In the genomic region with DNA sequence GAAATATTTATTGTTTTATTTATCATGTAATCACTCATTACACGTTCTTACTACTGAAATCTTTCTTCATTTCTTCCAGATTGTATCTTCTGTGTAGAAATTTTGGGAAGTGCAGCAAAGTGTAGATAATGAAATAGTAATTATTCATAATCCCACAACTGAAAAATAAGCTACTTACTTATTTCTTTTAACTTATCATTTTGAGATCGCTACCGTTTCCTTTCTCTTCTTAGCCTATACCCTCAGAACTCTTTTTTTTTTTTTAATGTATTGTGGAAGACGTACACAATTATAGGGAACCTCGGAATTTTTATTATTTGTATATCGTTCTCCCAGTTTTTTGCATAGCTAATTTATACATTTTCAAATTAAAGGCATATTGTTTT, we compare ENCODE assay signal across 11 cellular contexts. TPM values are rescaled to one million over a fixed set of nuclear protein-coding genes. Genes with fewer than 3 reads are reported as not detected.
DNase-seq lines count a peak whose midpoint lies in the region; ATAC-seq, FAIRE-seq and TF ChIP-seq lines count a peak whose summit lies in the region.
"Had no signal": no experiment of that assay in that cellular context is flagged by ENCODE, and none has a peak within 500 bp of the region (broad histone marks: within the 10 kb centered on the region; RNA-seq: fewer than 3 reads in every experiment).

No MANE protein-coding gene starts in this region.

- TF ChIP-seq CTCF in 22Rv1 (IDR thresholded peaks at IDR 0.05) (no peak), IMR-90 (conservative IDR thresholded peaks at IDR 0.05; ENCODE audit: low read depth, low read length) (no peak), WTC11 (IDR thresholded peaks at IDR 0.05) (no peak), omental fat pad (IDR thresholded peaks at IDR 0.05) (no peak)

- H3K27ac ChIP-seq in 22Rv1 (peak overlapping the region; percentile 81), IMR-90 (ENCODE audit: insufficient read depth, low read length) (no peak overlapping the region), duodenal mucosa (ENCODE audit: low read depth, low read length) (no peak overlapping the region), muscle layer of colon (ENCODE audit: low read depth, low read length) (no peak overlapping the region)

- H3K9me3 ChIP-seq in IMR-90 (ENCODE audit: control insufficient read depth, insufficient read depth, low read length): no peaks in the 10 kb centered on the region
- H3K9me3 ChIP-seq in duodenal mucosa (ENCODE audit: control insufficient read depth in 1 of 2, low read length in 2 of 2): no peaks in the 10 kb centered on the region
- no peaks in the 10 kb centered on the region for H3K9me3 ChIP-seq in muscle layer of colon (ENCODE audit: low read length)

- H3K4me3 Mint-ChIP-seq in WTC11: no peak overlapping the region
- H3K4me3 Mint-ChIP-seq: activated CD8-positive, alpha-beta T cell treated with anti-CD3 and anti-CD28 coated beads for 36 hours; dendritic cell treated with granulocyte-macrophage colony-stimulating factor and Interleukin-4, amounts not matched to agents 40 ng/mL and 50 ng/mL, for 4 days; neural crest cell had no signal

- H3K4me1 Mint-ChIP-seq in WTC11: peaks cover 8% of the 10 kb centered on the region

- no peak overlapping the region for H2AK9ac ChIP-seq in IMR-90 (replicated peaks; ENCODE audit: low read depth, low read length, poor library complexity)

- no peaks in the 10 kb centered on the region for H3K9me3 Mint-ChIP-seq in WTC11
- H3K9me3 Mint-ChIP-seq: activated CD8-positive, alpha-beta T cell treated with anti-CD3 and anti-CD28 coated beads for 36 hours; dendritic cell treated with granulocyte-macrophage colony-stimulating factor and Interleukin-4, amounts not matched to agents 40 ng/mL and 50 ng/mL, for 4 days; neural crest cell had no signal

- H4K5ac ChIP-seq in IMR-90 (ENCODE audit: low read depth, low read length): no peak overlapping the region

- no peak overlapping the region for H3K56ac ChIP-seq in IMR-90 (ENCODE audit: extremely low read depth, insufficient read depth, low read length)

- 0 out of 2 replicates have a peak, but pooled peaks cover 2% of the 10 kb centered on the region for H3K4me1 ChIP-seq in IMR-90 (ENCODE audit: control insufficient read depth, insufficient read depth, low read length)
- H3K4me1 ChIP-seq in duodenal mucosa (ENCODE audit: control insufficient read depth in 1 of 2, insufficient read depth in 2 of 2, low read length in 2 of 2): peaks cover 5% of the 10 kb centered on the region in 2 donors
- H3K4me1 ChIP-seq in muscle layer of colon (ENCODE audit: insufficient read depth, low read length): peaks cover 8% of the 10 kb centered on the region

- BruUV-seq in IMR-90 (replicated peaks; lab: Mats Ljungman, UMichigan): no TSS peak

- no peak overlapping the region for H3K14ac ChIP-seq in IMR-90 (replicated peaks; ENCODE audit: low read depth, low read length)

- peak overlapping the region; percentile 57 for H3K4me2 ChIP-seq in IMR-90 (ENCODE audit: low read depth, low read length)

- H3K4ac ChIP-seq in IMR-90 (ENCODE audit: low read depth, low read length): 0 out of 2 replicates have a peak overlapping the region, but pooled peaks have one; percentile 26

- FAIRE-seq in RCC 7860 (lab: Jason Lieb, UNC): no peak

- no peaks in the 10 kb centered on the region for H3K9me1 ChIP-seq in IMR-90 (ENCODE audit: insufficient read depth, low read length)

- H2BK5ac ChIP-seq in IMR-90 (ENCODE audit: low read depth, low read length, poor library complexity, severe bottlenecking): no peak overlapping the region

- H2AK5ac ChIP-seq in IMR-90 (ENCODE audit: low read depth, low read length): no peak overlapping the region

- H3K27me3 ChIP-seq in IMR-90 (ENCODE audit: control insufficient read depth, insufficient read depth, low read length) (peaks cover 12% of the 10 kb centered on the region), duodenal mucosa (ENCODE audit: control insufficient read depth in 1 of 2, insufficient read depth in 2 of 2, low read length in 2 of 2) (peaks cover 0 to 13% of the 10 kb centered on the region in 2 donors), muscle layer of colon (ENCODE audit: control insufficient read depth in 1 of 2, insufficient read depth in 2 of 2, low read length in 2 of 2) (no peaks in the 10 kb centered on the region)

- peak overlapping the region; percentile 8; the same call in 1 of the 2 replicates for H3K4me3 ChIP-seq in IMR-90 (ENCODE audit: insufficient read depth, low read depth, low read length)
- H3K4me3 ChIP-seq in duodenal mucosa (ENCODE audit: low read depth in 1 of 2, low read length in 2 of 2): peak overlapping the region; percentile 63 to 87
- peak overlapping the region in 1 of 2 donors; percentile 74 for H3K4me3 ChIP-seq in muscle layer of colon (ENCODE audit: low read depth in 1 of 2, low read length in 2 of 2)

- no peak overlapping the region for H3K9ac ChIP-seq in IMR-90 (ENCODE audit: low read depth, low read length)
- peak overlapping the region in 1 of 2 donors; percentile 22 for H3K9ac ChIP-seq in duodenal mucosa (ENCODE audit: low read depth in 1 of 2, low read length in 2 of 2)
- peak overlapping the region; percentile 38 for H3K9ac ChIP-seq in muscle layer of colon (ENCODE audit: low read length)

- intact Hi-C loops in IMR-90 (cut with micrococcal nuclease): no loop called here

- CTCF ChIA-PET in IMR-90 (lab: Yijun Ruan, JAX) (interaction anchor here (0.5 kb wide), 1 partner anchor 323 kb away, joined by 3 read pairs; no protein-coding TSS in a partner anchor), WTC11 (lab: Charles Lee) (no interaction called here)

- H3K18ac ChIP-seq in IMR-90 (ENCODE audit: low read depth, low read length): no peak overlapping the region

- in situ Hi-C loops in IMR-90 (cut with MboI; ENCODE audit: low sequenced_read_pairs): loop anchor here (5.0 to 25.0 kb wide), 2 partner anchors 317 to 1333 kb away; no protein-coding TSS in a partner anchor

- H3K27ac Mint-ChIP-seq in WTC11: no peak overlapping the region
- H3K27ac Mint-ChIP-seq: activated CD8-positive, alpha-beta T cell treated with anti-CD3 and anti-CD28 coated beads for 36 hours; dendritic cell treated with granulocyte-macrophage colony-stimulating factor and Interleukin-4, amounts not matched to agents 40 ng/mL and 50 ng/mL, for 4 days had no signal

- POLR2A ChIA-PET in IMR-90 (lab: Charles Lee; ENCODE audit: unreplicated experiment): no interaction called here
- POLR2A ChIA-PET in WTC11 (lab: Charles Lee): no interaction called here

- H3K36me3 Mint-ChIP-seq in WTC11: peaks cover 11% of the 10 kb centered on the region

- no peak overlapping the region for H2BK20ac ChIP-seq in IMR-90 (ENCODE audit: low read depth, low read length)

- TF ChIP-seq POLR2A in IMR-90 (IDR thresholded peaks at IDR 0.05; ENCODE audit: low read depth, low read length): no peak

- peaks cover 9% of the 10 kb centered on the region for H3K27me3 Mint-ChIP-seq in WTC11 (ENCODE audit: low read depth)

- dilution Hi-C loops in IMR-90 (cut with HindIII; ENCODE audit: low sequenced_read_pairs, unreplicated experiment): no loop called here

- ATAC-seq in IMR-90 (ENCODE audit: low read depth): no peak
- ATAC-seq in WTC11: no peak
- no peak for ATAC-seq in omental fat pad (ENCODE audit: low FRiP score)

- H2BK15ac ChIP-seq in IMR-90 (ENCODE audit: low read depth, low read length): no peak overlapping the region

- no peak overlapping the region for H2BK120ac ChIP-seq in IMR-90 (ENCODE audit: low read depth, low read length)

- H3K79me1 ChIP-seq in IMR-90 (ENCODE audit: low read depth in 1 of 2, low read length in 2 of 2): peaks cover 7 to 19% of the 10 kb centered on the region in 2 experiments; a peak in 2 of 4 replicates

- H2AFZ ChIP-seq in IMR-90 (replicated peaks; ENCODE audit: low read length, poor library complexity): no peak overlapping the region

- no peak overlapping the region for H4K91ac ChIP-seq in IMR-90 (ENCODE audit: insufficient read depth, low read depth, low read length)

- WGBS in IMR-90 (ENCODE audit: extremely low coverage in 2 of 2, insufficient read length in 1 of 2), 2 experiments: no CpG with 5 or more reads among the region's 6 CpGs

- H3K36me3 ChIP-seq in IMR-90 (ENCODE audit: control insufficient read depth, insufficient read depth, low read length) (no peaks in the 10 kb centered on the region), duodenal mucosa (ENCODE audit: control insufficient read depth in 1 of 2, insufficient read depth in 2 of 2, low read length in 2 of 2) (no peaks in the 10 kb centered on the region), muscle layer of colon (ENCODE audit: insufficient read depth, low read length) (no peaks in the 10 kb centered on the region)

- no peak overlapping the region for H3K23ac ChIP-seq in IMR-90 (ENCODE audit: low read depth, low read length)

- H4K8ac ChIP-seq in IMR-90 (ENCODE audit: low read depth in 2 of 2, low read length in 2 of 2): peak overlapping the region in 1 of 2 experiments; percentile 54; a peak in 1 of 4 replicates

- H4K20me1 ChIP-seq in IMR-90 (ENCODE audit: insufficient read depth, low read length): no peaks in the 10 kb centered on the region

- TF ChIP-seq RAD21 in IMR-90 (IDR thresholded peaks at IDR 0.05; ENCODE audit: low read length): no peak

- DNase-seq in IMR-90 (no peak), WTC11 (ENCODE audit: low spot score) (no peak), C1 segment of cervical spinal cord (lab: John Stamatoyannopoulos, UW) (no peak), RCC 7860 (ENCODE audit: low spot score) (no peak), omental fat pad (ENCODE audit: low spot score) (no peak)

TF ChIP-seq in IMR-90, 13 proteins besides CTCF, POLR2A, EP300 and RAD21 (continues in another document):
- TF ChIP-seq CHD1 (IDR thresholded peaks at IDR 0.05; ENCODE audit: low read depth, low read length) (no peak), SMC3 (IDR thresholded peaks at IDR 0.05; ENCODE audit: low read depth, low read length) (no peak)

RNA-seq across cellular contexts. Expression of a gene that starts 0.5 kb away (rescaled TPM):
- total RNA-seq in IMR-90 (2012; rRNA removed) (78.7 and 101 TPM in 2 replicates), WTC11 (2021) (77.4 to 83.9 TPM (median 80.8 TPM) in 3 replicates), omental fat pad (10 to 100 TPM; 28.5 to 61.6 (median 47.0) TPM)
- polyA plus RNA-seq in IMR-90 (2012; rRNA removed): 69.3 and 75.5 TPM in 2 replicates
- polyA plus RNA-seq in IMR-90 (2012; cell fraction: cytosol; rRNA removed): 26.7 and 29.8 TPM in 2 replicates
- 16.3 and 55.7 TPM in 2 replicates for polyA plus RNA-seq in IMR-90 (2012; cell fraction: nucleus; rRNA removed; ENCODE audit: low replicate concordance)

RNA-seq across cellular contexts. Expression of a gene that starts 12.1 kb away (rescaled TPM):
- not detected in 2 replicates for total RNA-seq in IMR-90 (2012; rRNA removed)
- not detected in 2 replicates for polyA plus RNA-seq in IMR-90 (2012; rRNA removed)
- polyA plus RNA-seq in IMR-90 (2012; cell fraction: cytosol; rRNA removed): not detected in 2 replicates
- 0.01 TPM in 1 of 2 replicates, not detected in the other for polyA plus RNA-seq in IMR-90 (2012; cell fraction: nucleus; rRNA removed; ENCODE audit: low replicate concordance)
- total RNA-seq in WTC11 (2021): not detected in 3 replicates
- total RNA-seq in omental fat pad: 1 to 10 TPM; 1.3 to 4.4 (median 2.5) TPM
- total RNA-seq: neural crest cell had no signal
